Comparison of ENCODE assay signal across 8 cellular contexts in genomic region chr2:240135706-240136012, GRCh38. TPM values are rescaled to one million over a fixed set of nuclear protein-coding genes. Genes with fewer than 3 reads are reported as not detected.
DNase-seq lines count a peak whose midpoint lies in the region; ATAC-seq and TF ChIP-seq lines count a peak whose summit lies in the region.

No MANE protein-coding gene starts in this region.

- no peak overlapping the region for H3K23ac ChIP-seq in trophoblast cell (ENCODE audit: low read length)

- H3K9me2 ChIP-seq in PC-3 (replicated peaks; ENCODE audit: low read length): no peaks in the 10 kb centered on the region

- H4K91ac ChIP-seq in trophoblast cell (ENCODE audit: low read depth, low read length): peak overlapping the region; percentile 63

- H3K79me1 ChIP-seq in trophoblast cell (ENCODE audit: low read length): peaks cover 7% of the 10 kb centered on the region

- TF ChIP-seq CTCF in PC-3 (conservative IDR thresholded peaks at IDR 0.05; ENCODE audit: low read depth, low read length): no peak

- H3K4ac ChIP-seq in trophoblast cell (ENCODE audit: low read depth, low read length): peak overlapping the region; percentile 85

- H3K27me3 ChIP-seq in ACC112 (ENCODE audit: insufficient read depth, low read length) (no peaks in the 10 kb centered on the region), PC-3 (ENCODE audit: low read length) (no peaks in the 10 kb centered on the region), esophagus (ENCODE audit: control insufficient read depth in 1 of 2, insufficient read depth in 2 of 2, low read length in 2 of 2) (no peaks in the 10 kb centered on the region), trophoblast cell (ENCODE audit: insufficient read depth, low read length) (no peaks in the 10 kb centered on the region)

- H3K18ac ChIP-seq in trophoblast cell (ENCODE audit: low read length): peak overlapping the region; percentile 87

- peak overlapping the region; percentile 95 for H4K8ac ChIP-seq in trophoblast cell (ENCODE audit: low read depth, low read length)

- peak overlapping the region; percentile 45 for H2BK120ac ChIP-seq in trophoblast cell (ENCODE audit: insufficient read depth, low read length, poor library complexity)

- intact Hi-C loops in PC-3 (cut with micrococcal nuclease): loop anchor here (1.0 kb wide), 1 partner anchor 110 kb away; the partner anchor contains the start of gene NDUFA10

- 1 to 2% methylated on average over 17 of the region's 17 CpGs for WGBS in esophagus, 2 donors
- no CpG with 5 or more reads among the region's 17 CpGs for WGBS in trophoblast cell (ENCODE audit: extremely low coverage, insufficient coverage, insufficient read length)

- POLR2A ChIA-PET in PC-3 (lab: Charles Lee; ENCODE audit: unreplicated experiment): no interaction called here

- H2BK12ac ChIP-seq in trophoblast cell (ENCODE audit: low read length): no peak overlapping the region

- H3K9me3 ChIP-seq in PC-3 (ENCODE audit: low read length) (no peaks in the 10 kb centered on the region), esophagus (ENCODE audit: control insufficient read depth in 2 of 2, insufficient read depth in 1 of 2, low read depth in 1 of 2, low read length in 1 of 2) (no peaks in the 10 kb centered on the region), trophoblast cell (ENCODE audit: insufficient read depth, low read depth, low read length) (peaks cover 3% of the 10 kb centered on the region)

- H3K4me2 ChIP-seq in PC-3 (ENCODE audit: low read length): peak overlapping the region; percentile 100
- peak overlapping the region; percentile 91 for H3K4me2 ChIP-seq in trophoblast cell (ENCODE audit: low read length)

- H2AFZ ChIP-seq in ACC112 (ENCODE audit: low read length, unreplicated experiment) (no peak overlapping the region), PC-3 (ENCODE audit: low read length) (peak overlapping the region; percentile 99), trophoblast cell (ENCODE audit: insufficient read depth, low read length, poor library complexity) (peak overlapping the region; percentile 82)

- H3K4me1 ChIP-seq in ACC112 (ENCODE audit: control insufficient read depth, insufficient read depth, low read length, unreplicated experiment) (peaks cover 7% of the 10 kb centered on the region), PC-3 (ENCODE audit: insufficient read depth, low read length) (peaks cover 24% of the 10 kb centered on the region), esophagus (ENCODE audit: control insufficient read depth in 2 of 2, insufficient read depth in 2 of 2, low read length in 1 of 2) (peaks cover 5 to 18% of the 10 kb centered on the region in 2 donors), trophoblast cell (ENCODE audit: control insufficient read depth in 1 of 2, insufficient read depth in 2 of 2, low read length in 2 of 2) (peaks cover 12 to 14% of the 10 kb centered on the region in 2 experiments)

- H3F3A ChIP-seq in PC-3 (ENCODE audit: low read length, unreplicated experiment): no peaks in the 10 kb centered on the region

- H3K36me3 ChIP-seq in ACC112 (ENCODE audit: insufficient read depth, low read length) (peaks cover 13% of the 10 kb centered on the region), PC-3 (ENCODE audit: low read depth, low read length) (peaks cover 14% of the 10 kb centered on the region), esophagus (ENCODE audit: control insufficient read depth in 2 of 2, insufficient read depth in 2 of 2, low read length in 1 of 2) (peaks cover 7 to 20% of the 10 kb centered on the region in 2 donors), trophoblast cell (ENCODE audit: control insufficient read depth in 1 of 2, insufficient read depth in 2 of 2, low read length in 2 of 2) (peaks cover 27 to 29% of the 10 kb centered on the region in 2 experiments)

- H4K20me1 ChIP-seq in PC-3 (ENCODE audit: low read length): peaks cover 10% of the 10 kb centered on the region; the same call in 1 of the 2 replicates

- H2AK5ac ChIP-seq in trophoblast cell (ENCODE audit: low read length): no peak overlapping the region

- peaks cover 26% of the 10 kb centered on the region for H3K79me2 ChIP-seq in ACC112 (ENCODE audit: control insufficient read depth, insufficient read depth, low read length, unreplicated experiment)
- peaks cover 34% of the 10 kb centered on the region for H3K79me2 ChIP-seq in PC-3 (ENCODE audit: low read length)
- H3K79me2 ChIP-seq in trophoblast cell (ENCODE audit: control insufficient read depth, insufficient read depth, low read length, poor library complexity): peaks cover 10% of the 10 kb centered on the region

- H2BK5ac ChIP-seq in trophoblast cell (ENCODE audit: low read depth, low read length, poor library complexity): no peak overlapping the region

- TSS peak; percentile 44 for BruUV-seq in PC-3 (replicated peaks; lab: Mats Ljungman, UMichigan)

- H3K4me3 ChIP-seq in ACC112 (ENCODE audit: low read depth, low read length) (peak overlapping the region; percentile 97), PC-3 (ENCODE audit: low read length) (peak overlapping the region; percentile 99), esophagus (ENCODE audit: low read depth in 1 of 2, low read length in 2 of 2) (peak overlapping the region; percentile 74 to 94), trophoblast cell (ENCODE audit: low read depth, low read length) (peak overlapping the region; percentile 89)

- peak overlapping the region; percentile 94 for H3K9ac ChIP-seq in PC-3 (ENCODE audit: low read length)
- peak overlapping the region; percentile 84 for H3K9ac ChIP-seq in trophoblast cell (ENCODE audit: low read length)

- H3K14ac ChIP-seq in trophoblast cell (ENCODE audit: low read length): peak overlapping the region; percentile 87

- peak overlapping the region; percentile 95 for H4K12ac ChIP-seq in trophoblast cell (ENCODE audit: low read depth, low read length)

- DNase-seq in PC-3: no peak
- no peak for DNase-seq in trophoblast cell
- no peak for DNase-seq in stimulated activated CD4-positive, alpha-beta T cell treated with anti-CD3 and anti-CD28 coated beads, Interleukin-4, amount 100 ng/mL, for 1 hour
- no peak for DNase-seq in DMS153 (lab: John Stamatoyannopoulos, UW)
- no peak for DNase-seq in NCI-H1105 (lab: John Stamatoyannopoulos, UW)

- H3K27ac ChIP-seq in ACC112 (ENCODE audit: low read depth, low read length) (no peak overlapping the region), PC-3 (ENCODE audit: low read length) (no peak overlapping the region), esophagus (ENCODE audit: low read depth in 2 of 2, low read length in 1 of 2) (peak overlapping the region in 1 of 2 donors; percentile 62), trophoblast cell (ENCODE audit: low read depth, low read length) (no peak overlapping the region)

- ATAC-seq in GM21737 (IDR thresholded peaks at IDR 0.05; ENCODE audit: unreplicated experiment): peak; percentile 9
- ATAC-seq in PC-3: no peak; the same call in 1 of the 2 replicates

- CTCF ChIA-PET in PC-3 (lab: Charles Lee): no interaction called here

RNA-seq across cellular contexts. Expression of gene COPS9, which starts 0.4 kb away (rescaled TPM):
- total RNA-seq in PC-3 (2014; rRNA removed): 317 and 473 TPM in 2 replicates
- polyA plus RNA-seq in esophagus: 100 to 1,000 TPM; 240 to 270 TPM
- 226 and 232 TPM in 2 replicates for polyA plus RNA-seq in trophoblast cell (2013)

RNA-seq across cellular contexts. Expression of gene OTOS, which starts 4.8 kb away (rescaled TPM):
- not detected in 2 replicates for total RNA-seq in PC-3 (2014; rRNA removed)
- not detected for polyA plus RNA-seq in esophagus
- not detected in 2 replicates for polyA plus RNA-seq in trophoblast cell (2013)
